Comparison of ENCODE assay signal across 31 cellular contexts in genomic region chr9:38254756-38255155, GRCh38.
"Had no signal": no experiment of that assay in that cellular context is flagged by ENCODE, and none has a peak within 500 bp of the region (broad histone marks: within the 10 kb centered on the region; RNA-seq: fewer than 3 reads in every experiment).

No MANE protein-coding gene starts in this region.

- H3K4me3 Mint-ChIP-seq: activated CD4-positive, alpha-beta memory T cell treated with anti-CD3 and anti-CD28 coated beads for 36 hours; activated CD4-positive, alpha-beta T cell treated with anti-CD3 and anti-CD28 coated beads for 36 hours; activated CD4-positive, alpha-beta T cell treated with anti-CD3 and anti-CD28 coated beads, Interleukin-2, amount 10 ng/mL, durations not matched to agents 24 days and 14 days; activated naive CD4-positive, alpha-beta T cell treated with anti-CD3 and anti-CD28 coated beads for 36 hours; activated naive CD4-positive, alpha-beta T cell treated with anti-CD3 and anti-CD28 coated beads, Interleukin-2, amount 50 U/mL, for 24 hours; activated naive CD8-positive, alpha-beta T cell treated with anti-CD3 and anti-CD28 coated beads for 36 hours; activated naive CD8-positive, alpha-beta T cell treated with anti-CD3 and anti-CD28 coated beads, Interleukin-2, amount 50 U/mL, for 24 hours; activated T-helper 1 cell treated with anti-CD3 and anti-CD28 coated beads, Interleukin-12 subunit alpha, Interleukin-12 subunit beta, Interleukin-2, Interleukin-4 antibody, amounts not matched to agents 30 ng/mL and 10 ng/mL and 1 ng/mL, durations not matched to agents 14 hours and 24 hours and 36 hours; brain; T-helper 17 cell; T-helper 2 cell treated with Interferon-gamma antibody and Interleukin-4, amounts not matched to agents 5 μg/mL and 100 μg/mL, for 36 hours had no signal

- H3K9me3 Mint-ChIP-seq: activated CD4-positive, alpha-beta memory T cell treated with anti-CD3 and anti-CD28 coated beads for 36 hours; activated CD4-positive, alpha-beta T cell treated with anti-CD3 and anti-CD28 coated beads, Interleukin-2, amount 10 ng/mL, durations not matched to agents 24 days and 14 days; activated naive CD4-positive, alpha-beta T cell treated with anti-CD3 and anti-CD28 coated beads for 36 hours; activated naive CD4-positive, alpha-beta T cell treated with anti-CD3 and anti-CD28 coated beads, Interleukin-2, amount 50 U/mL, for 24 hours; activated naive CD8-positive, alpha-beta T cell treated with anti-CD3 and anti-CD28 coated beads for 36 hours; activated T-helper 1 cell treated with anti-CD3 and anti-CD28 coated beads, Interleukin-12 subunit alpha, Interleukin-12 subunit beta, Interleukin-2, Interleukin-4 antibody, amounts not matched to agents 30 ng/mL and 10 ng/mL and 1 ng/mL, durations not matched to agents 14 hours and 24 hours and 36 hours; activated T-helper 2 cell treated with anti-CD3 and anti-CD28 coated beads, Interferon-gamma antibody, Interleukin-2, Interleukin-4, amounts not matched to agents 10 μg/mL and 5 μg/mL and 100 μg/mL, durations not matched to agents 14 hours and 24 hours and 36 hours; T-helper 2 cell treated with Interferon-gamma antibody and Interleukin-4, amounts not matched to agents 5 μg/mL and 100 μg/mL, for 36 hours had no signal

- H3K9me3 ChIP-seq: adrenal gland, ascending aorta, heart right ventricle had no signal

- ATAC-seq: activated CD4-positive, alpha-beta T cell treated with anti-CD3 and anti-CD28 coated beads for 36 hours; activated naive CD8-positive, alpha-beta T cell treated with anti-CD3 and anti-CD28 coated beads, Interleukin-2, amount 50 U/mL, for 24 hours; heart right ventricle; T-helper 17 cell had no signal

- FAIRE-seq: colon, endometrium, endothelial cell of umbilical vein, frontal cortex had no signal

- H3K27ac ChIP-seq: adrenal gland, ascending aorta, epithelial cell of prostate, heart right ventricle had no signal

- H3K27me3 ChIP-seq: adrenal gland, ascending aorta, heart right ventricle had no signal

- H3K4me1 ChIP-seq: adrenal gland, ascending aorta, heart right ventricle had no signal

- DNase-seq: activated CD4-positive, alpha-beta memory T cell treated with anti-CD3 and anti-CD28 coated beads for 36 hours; activated CD4-positive, alpha-beta T cell treated with anti-CD3 and anti-CD28 coated beads for 36 hours; activated CD4-positive, alpha-beta T cell treated with anti-CD3 and anti-CD28 coated beads, Interleukin-2, amount 10 ng/mL, durations not matched to agents 24 days and 14 days; activated CD4-positive, CD25-positive, alpha-beta regulatory T cell; activated CD4-positive, CD25-positive, alpha-beta regulatory T cell treated with anti-CD3 and anti-CD28 coated beads, Interleukin-2, amount 50 U/mL, for 72 hours; activated CD8-positive, alpha-beta memory T cell treated with anti-CD3 and anti-CD28 coated beads, Interleukin-2, amount 50 U/mL, for 4 hours; activated effector memory CD4-positive, alpha-beta T cell treated with anti-CD3 and anti-CD28 coated beads, Interleukin-2, amount 50 U/mL, for 16 hours; activated naive CD4-positive, alpha-beta T cell treated with anti-CD3 and anti-CD28 coated beads for 36 hours; activated naive CD8-positive, alpha-beta T cell treated with anti-CD3 and anti-CD28 coated beads for 36 hours; activated naive CD8-positive, alpha-beta T cell treated with anti-CD3 and anti-CD28 coated beads, Interleukin-2, amount 50 U/mL, for 24 hours; activated T-cell treated with anti-CD3 and anti-CD28 coated beads, Interleukin-2, amount 50 U/mL, for 1 hour; activated T-cell treated with anti-CD3 and anti-CD28 coated beads, Interleukin-2, amount 50 U/mL, for 48 hours; adrenal gland; caudate nucleus; effector CD8-positive, alpha-beta T cell; foreskin fibroblast; heart right ventricle; T-helper 1 cell; T-helper 17 cell; T1000 had no signal

- H3K4me1 Mint-ChIP-seq: activated CD4-positive, alpha-beta T cell treated with anti-CD3 and anti-CD28 coated beads for 36 hours; activated CD4-positive, alpha-beta T cell treated with anti-CD3 and anti-CD28 coated beads, Interleukin-2, amount 10 ng/mL, durations not matched to agents 24 days and 14 days; activated naive CD4-positive, alpha-beta T cell treated with anti-CD3 and anti-CD28 coated beads, Interleukin-2, amount 50 U/mL, for 24 hours; activated naive CD8-positive, alpha-beta T cell treated with anti-CD3 and anti-CD28 coated beads for 36 hours; activated naive CD8-positive, alpha-beta T cell treated with anti-CD3 and anti-CD28 coated beads, Interleukin-2, amount 50 U/mL, for 24 hours; T-helper 17 cell had no signal

- H3K27ac Mint-ChIP-seq: activated CD4-positive, alpha-beta memory T cell treated with anti-CD3 and anti-CD28 coated beads for 36 hours; activated CD4-positive, alpha-beta T cell treated with anti-CD3 and anti-CD28 coated beads for 36 hours; activated CD4-positive, alpha-beta T cell treated with anti-CD3 and anti-CD28 coated beads, Interleukin-2, amount 10 ng/mL, durations not matched to agents 24 days and 14 days; activated naive CD4-positive, alpha-beta T cell treated with anti-CD3 and anti-CD28 coated beads for 36 hours; activated naive CD4-positive, alpha-beta T cell treated with anti-CD3 and anti-CD28 coated beads, Interleukin-2, amount 50 U/mL, for 24 hours; activated naive CD8-positive, alpha-beta T cell treated with anti-CD3 and anti-CD28 coated beads for 36 hours; activated naive CD8-positive, alpha-beta T cell treated with anti-CD3 and anti-CD28 coated beads, Interleukin-2, amount 50 U/mL, for 24 hours; activated T-helper 1 cell treated with anti-CD3 and anti-CD28 coated beads, Interleukin-12 subunit alpha, Interleukin-12 subunit beta, Interleukin-2, Interleukin-4 antibody, amounts not matched to agents 30 ng/mL and 10 ng/mL and 1 ng/mL, durations not matched to agents 14 hours and 24 hours and 36 hours; activated T-helper 2 cell treated with anti-CD3 and anti-CD28 coated beads, Interferon-gamma antibody, Interleukin-2, Interleukin-4, amounts not matched to agents 10 μg/mL and 5 μg/mL and 100 μg/mL, durations not matched to agents 14 hours and 24 hours and 36 hours; brain; T-helper 17 cell; T-helper 2 cell treated with Interferon-gamma antibody and Interleukin-4, amounts not matched to agents 5 μg/mL and 100 μg/mL, for 36 hours had no signal

- H3K27me3 Mint-ChIP-seq: activated CD4-positive, alpha-beta T cell treated with anti-CD3 and anti-CD28 coated beads, Interleukin-2, amount 10 ng/mL, durations not matched to agents 24 days and 14 days; activated naive CD4-positive, alpha-beta T cell treated with anti-CD3 and anti-CD28 coated beads, Interleukin-2, amount 50 U/mL, for 24 hours; activated naive CD8-positive, alpha-beta T cell treated with anti-CD3 and anti-CD28 coated beads for 36 hours; activated naive CD8-positive, alpha-beta T cell treated with anti-CD3 and anti-CD28 coated beads, Interleukin-2, amount 50 U/mL, for 24 hours had no signal

- H3K36me3 Mint-ChIP-seq: activated CD4-positive, alpha-beta memory T cell treated with anti-CD3 and anti-CD28 coated beads for 36 hours; activated naive CD4-positive, alpha-beta T cell treated with anti-CD3 and anti-CD28 coated beads, Interleukin-2, amount 50 U/mL, for 24 hours; activated naive CD8-positive, alpha-beta T cell treated with anti-CD3 and anti-CD28 coated beads for 36 hours; brain had no signal

- H3K4me3 ChIP-seq: adrenal gland, ascending aorta, heart right ventricle had no signal

- H3K36me3 ChIP-seq: adrenal gland, ascending aorta, heart right ventricle had no signal
